2 cellular contexts compared by ENCODE assay signal in the genomic region with DNA sequence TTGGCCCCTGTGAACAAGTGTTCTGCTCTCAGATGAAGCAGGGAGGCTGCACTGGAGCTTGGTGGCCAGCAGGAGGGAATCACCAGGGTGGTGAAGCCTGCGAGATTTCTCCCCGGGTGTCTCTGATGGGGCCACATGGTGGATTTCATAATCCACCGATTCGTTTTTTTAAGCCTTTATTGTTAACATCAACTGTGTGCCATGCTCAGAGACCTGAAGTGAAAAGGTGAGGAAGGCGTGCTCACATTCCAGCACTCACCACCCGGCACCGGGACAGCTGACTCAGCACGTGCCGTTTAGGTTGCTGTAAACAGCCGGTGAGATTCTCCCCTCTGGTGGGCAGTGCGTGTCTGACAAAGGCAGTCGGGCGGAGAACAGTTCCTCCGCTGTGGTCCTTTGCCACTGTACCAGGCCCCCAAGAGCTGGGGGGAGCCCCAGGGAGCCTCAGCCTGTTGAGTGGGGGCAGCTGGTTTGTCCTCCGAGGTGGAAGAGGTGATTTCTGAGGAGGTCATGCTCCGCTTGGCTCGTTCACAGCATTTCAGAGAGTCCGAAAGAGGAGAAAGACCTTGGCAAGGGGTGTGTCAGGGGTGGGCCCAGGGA.
TF ChIP-seq lines count a peak whose summit lies in the region.

No MANE protein-coding gene starts in this region.

TF ChIP-seq in SK-N-SH, 30 proteins besides CTCF, POLR2A, EP300 and RAD21 (continued from another document):
- TF ChIP-seq ZBTB33 (IDR thresholded peaks at IDR 0.05; ENCODE audit: borderline replicate concordance, low read depth) = no peak
- TF ChIP-seq RCOR1 (IDR thresholded peaks at IDR 0.05; ENCODE audit: low read length) = no peak
- TF ChIP-seq GATA2 (CRISPR knock-in tag; IDR thresholded peaks at IDR 0.05) = no peak
- no peak for TF ChIP-seq RFX5 (IDR thresholded peaks at IDR 0.05; ENCODE audit: low read length)
- TF ChIP-seq YY1 (IDR thresholded peaks at IDR 0.05; ENCODE audit: low read depth) = no peak
- no peak for TF ChIP-seq USF2 (IDR thresholded peaks at IDR 0.05; ENCODE audit: borderline replicate concordance, low read depth, low read length)
- no peak for TF ChIP-seq USF1 (IDR thresholded peaks at IDR 0.05; ENCODE audit: borderline replicate concordance, low read depth)
- no peak for TF ChIP-seq JUND (IDR thresholded peaks at IDR 0.05)
- no peak for TF ChIP-seq FOSL2 (IDR thresholded peaks at IDR 0.05; ENCODE audit: borderline replicate concordance, low read depth)
- TF ChIP-seq TCF12 (IDR thresholded peaks at IDR 0.05) = no peak
- no peak for TF ChIP-seq NRF1 (IDR thresholded peaks at IDR 0.05; ENCODE audit: low read depth, low read length)
- no peak for TF ChIP-seq ELF1 (IDR thresholded peaks at IDR 0.05)
- TF ChIP-seq, protein P1, sequence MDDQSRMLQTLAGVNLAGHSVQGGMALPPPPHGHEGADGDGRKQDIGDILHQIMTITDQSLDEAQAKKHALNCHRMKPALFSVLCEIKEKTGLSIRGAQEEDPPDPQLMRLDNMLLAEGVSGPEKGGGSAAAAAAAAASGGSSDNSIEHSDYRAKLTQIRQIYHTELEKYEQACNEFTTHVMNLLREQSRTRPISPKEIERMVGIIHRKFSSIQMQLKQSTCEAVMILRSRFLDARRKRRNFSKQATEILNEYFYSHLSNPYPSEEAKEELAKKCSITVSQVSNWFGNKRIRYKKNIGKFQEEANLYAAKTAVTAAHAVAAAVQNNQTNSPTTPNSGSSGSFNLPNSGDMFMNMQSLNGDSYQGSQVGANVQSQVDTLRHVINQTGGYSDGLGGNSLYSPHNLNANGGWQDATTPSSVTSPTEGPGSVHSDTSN (IDR thresholded peaks at IDR 0.05) = no peak
- no peak for TF ChIP-seq REST (IDR thresholded peaks at IDR 0.05; ENCODE audit: low read depth, low read length)
- TF ChIP-seq SMC3 (IDR thresholded peaks at IDR 0.05; ENCODE audit: low read depth, low read length) = no peak
TF ChIP-seq in SK-N-SH: peak in this region for 0.

TF ChIP-seq in SK-N-SH treated with all-trans-retinoic acid at 6 μM for 48 hours, 23 proteins besides CTCF, POLR2A, EP300 and RAD21 (continued from another document):
- TF ChIP-seq CSRNP3 (CRISPR knock-in tag; IDR thresholded peaks at IDR 0.05) (no peak), ZNF70 (CRISPR knock-in tag; IDR thresholded peaks at IDR 0.05) (no peak), ZFP3 (CRISPR knock-in tag; IDR thresholded peaks at IDR 0.05) (no peak), TCF4 (CRISPR knock-in tag; IDR thresholded peaks at IDR 0.05; ENCODE audit: borderline replicate concordance) (no peak), BACH2 (CRISPR knock-in tag; IDR thresholded peaks at IDR 0.05; ENCODE audit: borderline replicate concordance) (no peak), TSHZ2 (CRISPR knock-in tag; IDR thresholded peaks at IDR 0.05) (no peak), ZNF8 (CRISPR knock-in tag; IDR thresholded peaks at IDR 0.05) (no peak), RARB (CRISPR knock-in tag; IDR thresholded peaks at IDR 0.05) (no peak), SNAI2 (CRISPR knock-in tag; IDR thresholded peaks at IDR 0.05) (no peak), PPARA (CRISPR knock-in tag; IDR thresholded peaks at IDR 0.05; ENCODE audit: borderline replicate concordance) (no peak), ZNF565 (CRISPR knock-in tag; conservative IDR thresholded peaks at IDR 0.05; ENCODE audit: low read depth) (no peak), TOX (CRISPR knock-in tag; IDR thresholded peaks at IDR 0.05; ENCODE audit: borderline replicate concordance) (no peak), GLIS3 (CRISPR knock-in tag; IDR thresholded peaks at IDR 0.05) (no peak), OSR1 (CRISPR knock-in tag; IDR thresholded peaks at IDR 0.05) (no peak), ZC3H10 (CRISPR knock-in tag; IDR thresholded peaks at IDR 0.05) (no peak)
- TF ChIP-seq, protein P2, sequence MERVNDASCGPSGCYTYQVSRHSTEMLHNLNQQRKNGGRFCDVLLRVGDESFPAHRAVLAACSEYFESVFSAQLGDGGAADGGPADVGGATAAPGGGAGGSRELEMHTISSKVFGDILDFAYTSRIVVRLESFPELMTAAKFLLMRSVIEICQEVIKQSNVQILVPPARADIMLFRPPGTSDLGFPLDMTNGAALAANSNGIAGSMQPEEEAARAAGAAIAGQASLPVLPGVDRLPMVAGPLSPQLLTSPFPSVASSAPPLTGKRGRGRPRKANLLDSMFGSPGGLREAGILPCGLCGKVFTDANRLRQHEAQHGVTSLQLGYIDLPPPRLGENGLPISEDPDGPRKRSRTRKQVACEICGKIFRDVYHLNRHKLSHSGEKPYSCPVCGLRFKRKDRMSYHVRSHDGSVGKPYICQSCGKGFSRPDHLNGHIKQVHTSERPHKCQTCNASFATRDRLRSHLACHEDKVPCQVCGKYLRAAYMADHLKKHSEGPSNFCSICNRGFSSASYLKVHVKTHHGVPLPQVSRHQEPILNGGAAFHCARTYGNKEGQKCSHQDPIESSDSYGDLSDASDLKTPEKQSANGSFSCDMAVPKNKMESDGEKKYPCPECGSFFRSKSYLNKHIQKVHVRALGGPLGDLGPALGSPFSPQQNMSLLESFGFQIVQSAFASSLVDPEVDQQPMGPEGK (CRISPR knock-in tag; IDR thresholded peaks at IDR 0.05; ENCODE audit: borderline replicate concordance) = no peak
